22 cellular contexts compared by ENCODE assay signal in genomic region chr12:92216092-92216491, GRCh38.
"Had no signal": no experiment of that assay in that cellular context is flagged by ENCODE, and none has a peak within 500 bp of the region (broad histone marks: within the 10 kb centered on the region; RNA-seq: fewer than 3 reads in every experiment).

No MANE protein-coding gene starts in this region.

- H3K4me2 ChIP-seq: SK-N-SH had no signal

- H3K9ac ChIP-seq: SK-N-SH had no signal

- ATAC-seq: HepG2 had no signal

- FAIRE-seq: HepG2, RCC 7860 had no signal

- H3K9me3 ChIP-seq: SK-N-SH had no signal

- DNase-seq: IMR-90, Karpas-422, KG1, MM.1S, NCI-H1092 treated with DMSO at 0.1 percent for 48 hours, NCI-H1436, NCI-H187, NCI-H2029, NCI-H2081 treated with DMSO at 0.1 percent for 48 hours, NCI-H2171, NCI-H226, NCI-H446, NCI-H510A, NCI-H524 treated with DMSO at 0.1 percent for 48 hours, NCI-H69, NCI-H774, Right ventricle myocardium superior, RPMI8226, SIG-M5, SK-N-SH had no signal
